8 cellular contexts compared by ENCODE assay signal in genomic region chrX:107826286-107827136, GRCh38. TPM values are rescaled to one million over a fixed set of nuclear protein-coding genes. Genes with fewer than 3 reads are reported as not detected.
A peak's percentile ranks its signal among the peaks of the same experiment; 100 is the strongest.
DNase-seq lines count a peak whose midpoint lies in the region; ATAC-seq and TF ChIP-seq lines count a peak whose summit lies in the region.

No MANE protein-coding gene starts in this region.

- H3K27me3 ChIP-seq in endocrine pancreas (ENCODE audit: control insufficient read depth, insufficient read depth, low read length), result no peaks in the 10 kb centered on the region

- peaks cover 27% of the 10 kb centered on the region for H3K9me3 Mint-ChIP-seq in mesothelial cell of epicardium
- no peaks in the 10 kb centered on the region for H3K9me3 Mint-ChIP-seq in stimulated activated memory B cell treated with anti-CD40 and anti-IgM and Interleukin-4, amounts not matched to agents 10 μg/mL and 1 μg/mL and 100 μg/mL, for 72 hours

- H3K27me3 Mint-ChIP-seq in mesothelial cell of epicardium (ENCODE audit: low read depth), result no peaks in the 10 kb centered on the region
- peaks cover 9% of the 10 kb centered on the region for H3K27me3 Mint-ChIP-seq in stimulated activated memory B cell treated with anti-CD40 and anti-IgM and Interleukin-4, amounts not matched to agents 10 μg/mL and 1 μg/mL and 100 μg/mL, for 72 hours

- no peaks in the 10 kb centered on the region for H3K4me1 ChIP-seq in endocrine pancreas (ENCODE audit: control insufficient read depth, insufficient read depth, low read length)

- no peaks in the 10 kb centered on the region for H3K36me3 ChIP-seq in endocrine pancreas (ENCODE audit: control insufficient read depth, insufficient read depth, low read length)

- peaks cover 22% of the 10 kb centered on the region for H3K4me1 Mint-ChIP-seq in mesothelial cell of epicardium
- H3K4me1 Mint-ChIP-seq in stimulated activated memory B cell treated with anti-CD40 and anti-IgM and Interleukin-4, amounts not matched to agents 10 μg/mL and 1 μg/mL and 100 μg/mL, for 72 hours, result peaks cover 27% of the 10 kb centered on the region

- TF ChIP-seq POLR2A in NB4 (IDR thresholded peaks at IDR 0.05; ENCODE audit: extremely low read depth, insufficient read length), result no peak

- peak; percentile 12 for DNase-seq in COR-L47 (lab: John Stamatoyannopoulos, UW)
- DNase-seq in NB4 (ENCODE audit: low read depth), result peak; percentile 23
- peak; percentile 72 for DNase-seq in activated CD8-positive, alpha-beta memory T cell treated with anti-CD3 and anti-CD28 coated beads for 24 hours
- DNase-seq in mesothelial cell of epicardium (ENCODE audit: low spot score in 2 of 2, unreplicated experiment in 2 of 2), result peak; percentile 29 to 50
- no peak for DNase-seq in NCI-H187 treated with DMSO at 0.1 percent for 48 hours (lab: John Stamatoyannopoulos, UW)

- no peaks in the 10 kb centered on the region for H3K9me3 ChIP-seq in endocrine pancreas (ENCODE audit: control insufficient read depth, low read length)

- H3K27ac Mint-ChIP-seq in mesothelial cell of epicardium, result peak overlapping the region; percentile 27
- H3K27ac Mint-ChIP-seq in stimulated activated memory B cell treated with anti-CD40 and anti-IgM and Interleukin-4, amounts not matched to agents 10 μg/mL and 1 μg/mL and 100 μg/mL, for 72 hours, result peak overlapping the region; percentile 82

- no peak overlapping the region for H3K4me3 ChIP-seq in NB4 (ENCODE audit: low read depth, low read length)
- H3K4me3 ChIP-seq in endocrine pancreas (ENCODE audit: control insufficient read depth, insufficient read depth, low read length), result peak overlapping the region; percentile 78

- ATAC-seq in GM21723 (IDR thresholded peaks at IDR 0.05; ENCODE audit: unreplicated experiment), result peak; percentile 65
- ATAC-seq in stimulated activated memory B cell treated with anti-CD40 and anti-IgM and Interleukin-4, amounts not matched to agents 10 μg/mL and 1 μg/mL and 100 μg/mL, for 72 hours, result peak; percentile 82

- TF ChIP-seq CTCF in NB4 (IDR thresholded peaks at IDR 0.05; ENCODE audit: low read depth, low read length) (no peak), mesothelial cell of epicardium (IDR thresholded peaks at IDR 0.05; ENCODE audit: unreplicated experiment) (no peak)

- H3K9ac ChIP-seq in endocrine pancreas (ENCODE audit: control insufficient read depth, insufficient read depth, low read length), result peak overlapping the region; percentile 47

- H3K4me3 Mint-ChIP-seq in mesothelial cell of epicardium, result peak overlapping the region; percentile 62
- peak overlapping the region; percentile 69 for H3K4me3 Mint-ChIP-seq in stimulated activated memory B cell treated with anti-CD40 and anti-IgM and Interleukin-4, amounts not matched to agents 10 μg/mL and 1 μg/mL and 100 μg/mL, for 72 hours

- H3K36me3 Mint-ChIP-seq in mesothelial cell of epicardium, result no peaks in the 10 kb centered on the region
- H3K36me3 Mint-ChIP-seq in stimulated activated memory B cell treated with anti-CD40 and anti-IgM and Interleukin-4, amounts not matched to agents 10 μg/mL and 1 μg/mL and 100 μg/mL, for 72 hours, result no peaks in the 10 kb centered on the region

RNA-seq across cellular contexts. Expression of gene MID2, which starts 0.8 kb away (rescaled TPM):
- 8.8 to 10.1 TPM (median 9.4 TPM) in 3 replicates for total RNA-seq in mesothelial cell of epicardium

RNA-seq across cellular contexts. Expression of gene NCBP2L, which starts 49.0 kb away (rescaled TPM):
- total RNA-seq in mesothelial cell of epicardium, result not detected in 3 replicates

RNA-seq across cellular contexts. Expression of gene TSC22D3, which starts 50.9 kb away (rescaled TPM):
- total RNA-seq in mesothelial cell of epicardium, result 32.1 to 37.0 TPM (median 34.4 TPM) in 3 replicates
